In genomic region chr6:16761469-16762264, GRCh38 we compare ENCODE assay signal across 1 cellular context.
TF ChIP-seq lines count a peak whose summit lies in the region.

No MANE protein-coding gene starts in this region.

TF ChIP-seq in H1, 55 proteins besides CTCF, POLR2A, EP300 and RAD21 (continued from another document):
- TF ChIP-seq PHF8 (conservative IDR thresholded peaks at IDR 0.05; ENCODE audit: low read depth, low read length), result peak; percentile 11; the same call in 1 of the 2 replicates
- no peak for TF ChIP-seq JUN (IDR thresholded peaks at IDR 0.05; ENCODE audit: low read depth, low read length)
- TF ChIP-seq, protein P1, sequence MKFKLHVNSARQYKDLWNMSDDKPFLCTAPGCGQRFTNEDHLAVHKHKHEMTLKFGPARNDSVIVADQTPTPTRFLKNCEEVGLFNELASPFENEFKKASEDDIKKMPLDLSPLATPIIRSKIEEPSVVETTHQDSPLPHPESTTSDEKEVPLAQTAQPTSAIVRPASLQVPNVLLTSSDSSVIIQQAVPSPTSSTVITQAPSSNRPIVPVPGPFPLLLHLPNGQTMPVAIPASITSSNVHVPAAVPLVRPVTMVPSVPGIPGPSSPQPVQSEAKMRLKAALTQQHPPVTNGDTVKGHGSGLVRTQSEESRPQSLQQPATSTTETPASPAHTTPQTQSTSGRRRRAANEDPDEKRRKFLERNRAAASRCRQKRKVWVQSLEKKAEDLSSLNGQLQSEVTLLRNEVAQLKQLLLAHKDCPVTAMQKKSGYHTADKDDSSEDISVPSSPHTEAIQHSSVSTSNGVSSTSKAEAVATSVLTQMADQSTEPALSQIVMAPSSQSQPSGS (IDR thresholded peaks at IDR 0.05; ENCODE audit: low read length), result no peak
- no peak; the same call in 1 of the 2 replicates for TF ChIP-seq CREB1 (IDR thresholded peaks at IDR 0.05)
- peak; percentile 36; the same call in 1 of the 2 replicates for TF ChIP-seq TBP (IDR thresholded peaks at IDR 0.05; ENCODE audit: low read depth, low read length)
- TF ChIP-seq RBBP5 (IDR thresholded peaks at IDR 0.05; ENCODE audit: borderline replicate concordance, low read depth, low read length), result peak; percentile 40; the same call in 1 of the 2 replicates
- TF ChIP-seq CBX8 (IDR thresholded peaks at IDR 0.05; ENCODE audit: borderline replicate concordance, low read depth, low read length), result no peak
- TF ChIP-seq SP1 (IDR thresholded peaks at IDR 0.05; ENCODE audit: low read depth, low read length), result no peak
- no peak for TF ChIP-seq ATF3 (IDR thresholded peaks at IDR 0.05; ENCODE audit: insufficient read depth, low read depth, low read length)
- peak; percentile 3 for TF ChIP-seq ASH2L (IDR thresholded peaks at IDR 0.05; ENCODE audit: low read length)
- TF ChIP-seq TEAD4 (IDR thresholded peaks at IDR 0.05; ENCODE audit: low read depth, low read length), result no peak
- peak; percentile 51 for TF ChIP-seq KDM4A (IDR thresholded peaks at IDR 0.05; ENCODE audit: low read depth, low read length, severe bottlenecking)
- no peak for TF ChIP-seq KDM1A (IDR thresholded peaks at IDR 0.05; ENCODE audit: borderline replicate concordance, low read length)
- TF ChIP-seq NRF1 (IDR thresholded peaks at IDR 0.05; ENCODE audit: low read depth, low read length), result no peak
- no peak for TF ChIP-seq BRCA1 (IDR thresholded peaks at IDR 0.05; ENCODE audit: low read depth, low read length)
- TF ChIP-seq GABPA (IDR thresholded peaks at IDR 0.05; ENCODE audit: borderline replicate concordance, insufficient read depth, low read length), result no peak
- no peak for TF ChIP-seq SP2 (IDR thresholded peaks at IDR 0.05; ENCODE audit: low read length)
- no peak for TF ChIP-seq RNF2 (IDR thresholded peaks at IDR 0.05; ENCODE audit: borderline replicate concordance, low read depth, low read length, missing control alignments, poor library complexity, severe bottlenecking)
